In genomic region chr1:148743200-148743599, GRCh38 we compare ENCODE assay signal across 2 cellular contexts. TPM values are rescaled to one million over a fixed set of nuclear protein-coding genes. Genes with fewer than 3 reads are reported as not detected.
"Had no signal": no experiment of that assay in that cellular context is flagged by ENCODE, and none has a peak within 500 bp of the region (broad histone marks: within the 10 kb centered on the region; RNA-seq: fewer than 3 reads in every experiment).

No MANE protein-coding gene starts in this region.

RNA-seq across cellular contexts. Expression of gene NUDT4B, which starts 5.4 kb away (rescaled TPM):
- total RNA-seq: ureter, vagina had no signal
